In genomic region chr15:42273900-42274692, GRCh38 we compare ENCODE assay signal across 8 cellular contexts. TPM values are rescaled to one million over a fixed set of nuclear protein-coding genes. Genes with fewer than 3 reads are reported as not detected.
A peak's percentile ranks its signal among the peaks of the same experiment; 100 is the strongest.
DNase-seq lines count a peak whose midpoint lies in the region; ATAC-seq, FAIRE-seq and TF ChIP-seq lines count a peak whose summit lies in the region.

No MANE protein-coding gene starts in this region.

- H2AFZ ChIP-seq in HepG2 (ENCODE audit: low read length): peak overlapping the region; percentile 64

- H3K4me1 Mint-ChIP-seq in activated CD4-positive, alpha-beta T cell treated with anti-CD3 and anti-CD28 coated beads, Interleukin-2, amount 10 ng/mL, durations not matched to agents 24 days and 14 days: peaks cover 39% of the 10 kb centered on the region

- peak overlapping the region; percentile 95 for H3K9ac ChIP-seq in HepG2 (ENCODE audit: insufficient read depth, low read depth, low read length)

- H3K4me3 Mint-ChIP-seq in activated CD4-positive, alpha-beta T cell treated with anti-CD3 and anti-CD28 coated beads, Interleukin-2, amount 10 ng/mL, durations not matched to agents 24 days and 14 days: peak overlapping the region; percentile 95

- TF ChIP-seq POLR2A in HepG2 (IDR thresholded peaks at IDR 0.05; ENCODE audit: insufficient read depth in 1 of 2, low read depth in 2 of 2, low read length in 2 of 2): no peak; a peak in 1 of 4 replicates

- H3K27ac Mint-ChIP-seq in activated CD4-positive, alpha-beta T cell treated with anti-CD3 and anti-CD28 coated beads, Interleukin-2, amount 10 ng/mL, durations not matched to agents 24 days and 14 days: peak overlapping the region; percentile 99

- peak overlapping the region; percentile 63 to 89 (median 80) for H3K4me3 ChIP-seq in HepG2 (replicated peaks in 1 of 3; ENCODE audit: insufficient read depth in 1 of 3, low read depth in 2 of 3, low read length in 3 of 3)

- CTCF ChIA-PET in GM10248 (lab: Yijun Ruan, JAX): interaction anchor here (1.0 to 1.4 kb wide), 2 partner anchors 23 to 45 kb away, joined by 3 read pairs; no protein-coding TSS in a partner anchor
- CTCF ChIA-PET in HepG2 (lab: Yijun Ruan, JAX; ENCODE audit: low intra/inter-chr PET ratio, low total read pairs): no interaction called here

- no peak for FAIRE-seq in HepG2 (lab: Jason Lieb, UNC)

- peaks cover 15% of the 10 kb centered on the region for H3K36me3 Mint-ChIP-seq in activated CD4-positive, alpha-beta T cell treated with anti-CD3 and anti-CD28 coated beads, Interleukin-2, amount 10 ng/mL, durations not matched to agents 24 days and 14 days (ENCODE audit: low read depth)

- no peaks in the 10 kb centered on the region for H3K27me3 Mint-ChIP-seq in activated CD4-positive, alpha-beta T cell treated with anti-CD3 and anti-CD28 coated beads, Interleukin-2, amount 10 ng/mL, durations not matched to agents 24 days and 14 days

- TF ChIP-seq EP300 in HepG2 (IDR thresholded peaks at IDR 0.05; ENCODE audit: low read depth in 2 of 2, low read length in 2 of 2): no peak
- no peak for TF ChIP-seq EP300 in HepG2 (CRISPR knock-in tag; IDR thresholded peaks at IDR 0.05; ENCODE audit: borderline replicate concordance)

- under 1% methylated on average over 23 of the region's 26 CpGs for WGBS in HepG2 (ENCODE audit: low lambda C conversion rate)

- TF ChIP-seq RAD21 in HepG2 (CRISPR knock-in tag; IDR thresholded peaks at IDR 0.05): no peak

- no peaks in the 10 kb centered on the region for H3K9me3 ChIP-seq in HepG2 (ENCODE audit: low read length)

- in situ Hi-C loops in HepG2 (cut with HindIII; ENCODE audit: extremely low pct_ligation_motif_present, low pct_unique_long_range_greater_than_20kb): no loop called here

- H4K20me1 ChIP-seq in HepG2 (ENCODE audit: insufficient read depth, low read length): peaks cover 8% of the 10 kb centered on the region; the same call in 1 of the 2 replicates

- DNase-seq in GM10248 (ENCODE audit: extremely low spot score) (peak; percentile 53), NCI-H2107 (lab: John Stamatoyannopoulos, UW) (peak; percentile 5), dedifferentiated amniotic fluid mesenchymal stem cell (ENCODE audit: extremely low spot score) (peak; percentile 42), HepG2 (ENCODE audit: low spot score) (peak; percentile 31), GF-D8 (lab: John Stamatoyannopoulos, UW) (no peak)
- DNase-seq in activated CD4-positive, alpha-beta T cell treated with anti-CD3 and anti-CD28 coated beads, Interleukin-2, amount 10 ng/mL, durations not matched to agents 24 days and 14 days: peak; percentile 90
- peak; percentile 46 to 50 for DNase-seq in stimulated activated CD4-positive, alpha-beta T cell treated with anti-CD3 and anti-CD28 coated beads, Interleukin-2, amount 100 ng/mL, for 48 hours

- no peaks in the 10 kb centered on the region for H3K9me3 Mint-ChIP-seq in activated CD4-positive, alpha-beta T cell treated with anti-CD3 and anti-CD28 coated beads, Interleukin-2, amount 10 ng/mL, durations not matched to agents 24 days and 14 days

- no peak for TF ChIP-seq CTCF in GM10248 (IDR thresholded peaks at IDR 0.05; ENCODE audit: control extremely low read depth, extremely low read depth, low read depth, missing control alignments)
- TF ChIP-seq CTCF in HepG2 (CRISPR knock-in tag; IDR thresholded peaks at IDR 0.05): no peak

- H3K27me3 ChIP-seq in HepG2 (ENCODE audit: control insufficient read depth in 1 of 2, insufficient read depth in 2 of 2, low read length in 2 of 2): no peaks in the 10 kb centered on the region; a peak in 1 of 5 replicates

- H3K4me2 ChIP-seq in HepG2 (ENCODE audit: low read depth, low read length): peak overlapping the region; percentile 89

- H3K36me3 ChIP-seq in HepG2 (replicated peaks in 1 of 2; ENCODE audit: control insufficient read depth in 1 of 2, insufficient read depth in 2 of 2, low read length in 2 of 2): peaks cover 0 to 6% of the 10 kb centered on the region in 2 experiments; a peak in 2 of 5 replicates

- POLR2A ChIA-PET in GM10248 (lab: Yijun Ruan, JAX) (interaction anchor here (0.5 to 1.0 kb wide), 2 partner anchors 13 to 76 kb away, joined by 5 to 12 read pairs; no protein-coding TSS in a partner anchor), HepG2 (lab: Yijun Ruan, JAX) (interaction anchor here (0.6 to 2.0 kb wide), 25 partner anchors 8 to 302 kb away, joined by 3 to 28 read pairs (median 5); partner anchors contain the start of genes EHD4, SNAP23, STARD9 and VPS39)

- TSS peak; percentile 82 for BruUV-seq in HepG2 (replicated peaks; lab: Mats Ljungman, UMichigan)

- intact Hi-C loops in activated CD4-positive, alpha-beta T cell treated with anti-CD3 and anti-CD28 coated beads, Interleukin-2, amount 10 ng/mL, durations not matched to agents 24 days and 14 days (cut with micrococcal nuclease): loop anchor here (1.0 to 10.0 kb wide), 7 partner anchors 65 to 833 kb away; partner anchors contain the start of genes EHD4, MGA, TTBK2 and UBR1
- intact Hi-C loops in HepG2 (cut with micrococcal nuclease; ENCODE audit: unreplicated experiment): loop anchor here (2.0 to 5.0 kb wide), 2 partner anchors 111 to 198 kb away; no protein-coding TSS in a partner anchor

- H3K27ac ChIP-seq in HepG2 (ENCODE audit: extremely low read length, insufficient read depth, low read length): peak overlapping the region; percentile 98

- H3K4me1 ChIP-seq in HepG2 (ENCODE audit: insufficient read depth, low read length): peaks cover 39% of the 10 kb centered on the region

- ATAC-seq in HG02610 (IDR thresholded peaks at IDR 0.05; ENCODE audit: unreplicated experiment) (peak; percentile 28), HepG2 (peak; percentile 32)

- H3K79me2 ChIP-seq in HepG2 (ENCODE audit: insufficient read depth, low read length): peaks cover 54% of the 10 kb centered on the region

TF ChIP-seq in HepG2, 621 proteins besides CTCF, POLR2A, EP300 and RAD21 (continues in another document):
- 0 out of 2 replicates have a peak, but pooled peaks have one; percentile 50 for TF ChIP-seq ZSCAN22 (CRISPR knock-in tag; IDR thresholded peaks at IDR 0.05)
- TF ChIP-seq, protein P1, sequence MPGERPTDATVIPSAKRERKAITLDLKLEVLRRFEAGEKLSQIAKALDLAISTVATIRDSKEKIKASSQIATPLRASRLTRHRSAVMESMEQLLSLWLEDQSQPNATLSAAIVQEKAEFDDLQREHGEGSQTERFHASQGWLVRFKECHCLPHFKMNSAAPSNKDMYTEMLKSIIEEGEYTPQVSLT (CRISPR knock-in tag; IDR thresholded peaks at IDR 0.05; ENCODE audit: borderline replicate concordance, low read depth): no peak
- TF ChIP-seq RARG (CRISPR knock-in tag; IDR thresholded peaks at IDR 0.05; ENCODE audit: low read depth): no peak

RNA-seq across cellular contexts. Expression of gene TMEM87A, which starts 0.9 kb away (rescaled TPM):
- total RNA-seq in activated CD4-positive, alpha-beta T cell treated with anti-CD3 and anti-CD28 coated beads, Interleukin-2, amount 10 ng/mL, durations not matched to agents 24 days and 14 days: 37.1 and 39.1 TPM in 2 replicates
- 22.8 and 42.8 TPM in 2 replicates for total RNA-seq in HepG2 (2016; rRNA removed; fragmentation: Illumina TruSeq; extraction: Trizol)
- 11.9 and 16.6 TPM in 2 replicates for total RNA-seq in HepG2 (2016; cell fraction: cytosol; rRNA removed; fragmentation: Illumina TruSeq; extraction: Trizol; ENCODE audit: low read depth)
- 25.0 and 47.5 TPM in 2 replicates for total RNA-seq in HepG2 (2016; cell fraction: insoluble cytoplasmic fraction; rRNA removed; fragmentation: Illumina TruSeq; extraction: Trizol)
- total RNA-seq in HepG2 (2016; cell fraction: membrane; rRNA removed; fragmentation: Illumina TruSeq; extraction: Trizol): 12.6 and 12.9 TPM in 2 replicates
- 48.3 and 62.3 TPM in 2 replicates for total RNA-seq in HepG2 (2016; cell fraction: nucleus; rRNA removed; fragmentation: Illumina TruSeq; extraction: Trizol)
- 14.3 and 20.2 TPM in 2 replicates for polyA plus RNA-seq in HepG2 (2011; rRNA removed)
- 11.2 and 15.4 TPM in 2 replicates for polyA plus RNA-seq in HepG2 (2011; cell fraction: cytosol; rRNA removed)
- 12.5 and 13.5 TPM in 2 replicates for polyA plus RNA-seq in HepG2 (2011; cell fraction: nucleus; rRNA removed)
- 22.1 and 23.3 TPM in 2 replicates for polyA plus RNA-seq in HepG2 (2012)
- polyA plus RNA-seq in HepG2 (2016; cell fraction: cytosol; fragmentation: Illumina TruSeq; extraction: Trizol; ENCODE audit: low read depth): 2.2 and 2.5 TPM in 2 replicates
- 15.5 and 18.1 TPM in 2 replicates for polyA plus RNA-seq in HepG2 (2016; cell fraction: insoluble cytoplasmic fraction; fragmentation: Illumina TruSeq; extraction: Trizol; ENCODE audit: low read depth)
- 5.0 and 5.3 TPM in 2 replicates for polyA plus RNA-seq in HepG2 (2016; cell fraction: membrane; fragmentation: Illumina TruSeq; extraction: Trizol; ENCODE audit: low read depth)
- 59.5 and 62.1 TPM in 2 replicates for polyA plus RNA-seq in HepG2 (2016; cell fraction: nucleus; fragmentation: Illumina TruSeq; extraction: Trizol; ENCODE audit: insufficient read depth, low read depth)
- polyA minus RNA-seq in HepG2 (2011; rRNA and poly(A)+ RNA removed; ENCODE audit: low replicate concordance): 45.9 and 59.8 TPM in 2 replicates
- 28.0 and 29.7 TPM in 2 replicates for polyA minus RNA-seq in HepG2 (2011; cell fraction: cytosol; rRNA and poly(A)+ RNA removed)
- polyA minus RNA-seq in HepG2 (2011; cell fraction: nucleus; rRNA and poly(A)+ RNA removed): 63.4 and 64.1 TPM in 2 replicates

RNA-seq across cellular contexts. Expression of gene GANC, which starts 1.1 kb away (rescaled TPM):
- total RNA-seq in activated CD4-positive, alpha-beta T cell treated with anti-CD3 and anti-CD28 coated beads, Interleukin-2, amount 10 ng/mL, durations not matched to agents 24 days and 14 days: 15.0 and 17.6 TPM in 2 replicates
- 21.0 and 25.8 TPM in 2 replicates for total RNA-seq in HepG2 (2016; rRNA removed; fragmentation: Illumina TruSeq; extraction: Trizol)
- total RNA-seq in HepG2 (2016; cell fraction: cytosol; rRNA removed; fragmentation: Illumina TruSeq; extraction: Trizol; ENCODE audit: low read depth): 9.8 TPM in 2 replicates
- total RNA-seq in HepG2 (2016; cell fraction: insoluble cytoplasmic fraction; rRNA removed; fragmentation: Illumina TruSeq; extraction: Trizol): 19.0 and 27.6 TPM in 2 replicates
- total RNA-seq in HepG2 (2016; cell fraction: membrane; rRNA removed; fragmentation: Illumina TruSeq; extraction: Trizol): 14.0 and 14.8 TPM in 2 replicates
- 19.9 and 25.0 TPM in 2 replicates for total RNA-seq in HepG2 (2016; cell fraction: nucleus; rRNA removed; fragmentation: Illumina TruSeq; extraction: Trizol)
- 15.5 and 17.0 TPM in 2 replicates for polyA plus RNA-seq in HepG2 (2011; rRNA removed)
- polyA plus RNA-seq in HepG2 (2011; cell fraction: cytosol; rRNA removed): 7.5 and 9.8 TPM in 2 replicates
- 22.7 and 23.2 TPM in 2 replicates for polyA plus RNA-seq in HepG2 (2011; cell fraction: nucleus; rRNA removed)
- 13.7 and 17.9 TPM in 2 replicates for polyA plus RNA-seq in HepG2 (2012)
- polyA plus RNA-seq in HepG2 (2016; cell fraction: cytosol; fragmentation: Illumina TruSeq; extraction: Trizol; ENCODE audit: low read depth): 3.0 and 4.0 TPM in 2 replicates
- 18.6 and 21.0 TPM in 2 replicates for polyA plus RNA-seq in HepG2 (2016; cell fraction: insoluble cytoplasmic fraction; fragmentation: Illumina TruSeq; extraction: Trizol; ENCODE audit: low read depth)
- 8.0 and 9.1 TPM in 2 replicates for polyA plus RNA-seq in HepG2 (2016; cell fraction: membrane; fragmentation: Illumina TruSeq; extraction: Trizol; ENCODE audit: low read depth)
- polyA plus RNA-seq in HepG2 (2016; cell fraction: nucleus; fragmentation: Illumina TruSeq; extraction: Trizol; ENCODE audit: insufficient read depth, low read depth): 22.3 and 28.4 TPM in 2 replicates
- 15.5 and 19.2 TPM in 2 replicates for polyA minus RNA-seq in HepG2 (2011; rRNA and poly(A)+ RNA removed; ENCODE audit: low replicate concordance)
- polyA minus RNA-seq in HepG2 (2011; cell fraction: cytosol; rRNA and poly(A)+ RNA removed): 6.4 and 7.0 TPM in 2 replicates
- 31.2 and 34.4 TPM in 2 replicates for polyA minus RNA-seq in HepG2 (2011; cell fraction: nucleus; rRNA and poly(A)+ RNA removed)
